ENCODE assay signal across 1 cellular context in the genomic region with DNA sequence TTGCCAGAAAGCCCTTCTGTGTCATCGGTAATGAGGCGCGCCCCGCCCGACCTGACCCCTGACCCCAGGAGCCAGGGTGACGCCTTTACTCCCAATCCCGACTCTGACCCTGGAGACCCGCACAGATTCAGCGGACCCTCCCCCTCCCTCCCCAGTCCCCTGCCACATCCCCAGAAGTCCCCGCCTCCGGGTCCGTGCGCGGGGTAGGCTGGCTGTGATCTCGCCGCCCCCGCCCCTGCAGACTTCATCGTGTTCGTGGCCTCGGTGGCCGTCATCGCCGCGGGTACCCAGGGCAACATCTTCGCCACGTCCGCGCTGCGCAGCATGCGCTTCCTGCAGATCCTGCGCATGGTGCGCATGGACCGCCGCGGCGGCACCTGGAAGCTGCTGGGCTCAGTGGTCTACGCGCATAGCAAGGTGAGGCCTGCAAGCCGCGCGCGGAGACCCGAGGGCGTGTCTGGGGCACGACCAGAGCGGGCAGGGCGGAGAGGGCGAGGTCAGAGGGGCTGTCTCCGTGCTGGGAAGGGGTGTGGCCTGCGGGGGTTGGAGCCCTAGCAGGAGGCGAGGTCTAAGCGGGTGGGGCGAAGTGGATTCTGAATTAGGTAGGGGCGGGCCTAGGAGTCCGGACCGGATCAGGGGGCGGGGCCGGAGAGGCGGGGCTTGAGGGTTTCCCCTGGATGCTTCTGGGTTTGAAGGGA.
TF ChIP-seq lines count a peak whose summit lies in the region.

No MANE protein-coding gene starts in this region.

TF ChIP-seq in WTC11, 78 proteins besides CTCF, POLR2A, EP300 and RAD21 (continued from another document):
- TF ChIP-seq, protein P1, sequence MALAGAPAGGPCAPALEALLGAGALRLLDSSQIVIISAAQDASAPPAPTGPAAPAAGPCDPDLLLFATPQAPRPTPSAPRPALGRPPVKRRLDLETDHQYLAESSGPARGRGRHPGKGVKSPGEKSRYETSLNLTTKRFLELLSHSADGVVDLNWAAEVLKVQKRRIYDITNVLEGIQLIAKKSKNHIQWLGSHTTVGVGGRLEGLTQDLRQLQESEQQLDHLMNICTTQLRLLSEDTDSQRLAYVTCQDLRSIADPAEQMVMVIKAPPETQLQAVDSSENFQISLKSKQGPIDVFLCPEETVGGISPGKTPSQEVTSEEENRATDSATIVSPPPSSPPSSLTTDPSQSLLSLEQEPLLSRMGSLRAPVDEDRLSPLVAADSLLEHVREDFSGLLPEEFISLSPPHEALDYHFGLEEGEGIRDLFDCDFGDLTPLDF (CRISPR knock-in tag; IDR thresholded peaks at IDR 0.05), result no peak
- TF ChIP-seq EMX1 (CRISPR knock-in tag; IDR thresholded peaks at IDR 0.05) (no peak), ZNF232 (CRISPR knock-in tag; IDR thresholded peaks at IDR 0.05) (0 out of 2 replicates have a peak, but pooled peaks have one; percentile 68), ZBTB21 (CRISPR knock-in tag; IDR thresholded peaks at IDR 0.05; ENCODE audit: borderline replicate concordance) (peak; percentile 77; the same call in 1 of the 2 replicates)
- TF ChIP-seq, protein P2, sequence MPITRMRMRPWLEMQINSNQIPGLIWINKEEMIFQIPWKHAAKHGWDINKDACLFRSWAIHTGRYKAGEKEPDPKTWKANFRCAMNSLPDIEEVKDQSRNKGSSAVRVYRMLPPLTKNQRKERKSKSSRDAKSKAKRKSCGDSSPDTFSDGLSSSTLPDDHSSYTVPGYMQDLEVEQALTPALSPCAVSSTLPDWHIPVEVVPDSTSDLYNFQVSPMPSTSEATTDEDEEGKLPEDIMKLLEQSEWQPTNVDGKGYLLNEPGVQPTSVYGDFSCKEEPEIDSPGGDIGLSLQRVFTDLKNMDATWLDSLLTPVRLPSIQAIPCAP (CRISPR knock-in tag; IDR thresholded peaks at IDR 0.05), result 0 out of 2 replicates have a peak, but pooled peaks have one; percentile 38
